Comparison of ENCODE assay signal across 16 cellular contexts in the genomic region with DNA sequence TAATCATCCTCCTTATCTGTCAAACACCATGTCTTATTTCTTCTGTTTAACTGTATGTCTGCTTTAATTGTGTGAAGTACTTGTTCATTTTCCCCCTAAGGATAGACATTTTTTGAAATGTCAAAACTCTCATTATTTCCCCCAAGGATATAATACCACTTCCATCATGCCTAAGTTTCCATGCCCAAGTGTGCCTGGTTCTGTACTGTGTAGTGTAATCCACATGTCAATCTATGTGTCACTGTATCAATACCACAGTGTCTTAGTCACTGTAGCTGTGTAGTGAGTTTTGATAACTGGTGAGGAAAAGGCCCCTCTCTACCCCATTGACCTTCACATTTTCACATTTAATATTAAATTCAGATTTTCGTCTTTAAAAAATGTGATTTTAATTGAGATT.
"Had no signal": no experiment of that assay in that cellular context is flagged by ENCODE, and none has a peak within 500 bp of the region (broad histone marks: within the 10 kb centered on the region; RNA-seq: fewer than 3 reads in every experiment).

No MANE protein-coding gene starts in this region.

- H3K4me1 Mint-ChIP-seq: activated CD4-positive, alpha-beta T cell treated with anti-CD3 and anti-CD28 coated beads for 36 hours; nephron progenitor cell; stimulated activated naive B cell treated with anti-CD40 and anti-IgM and Interleukin-4, amounts not matched to agents 10 μg/mL and 1 μg/mL and 100 μg/mL, for 72 hours; WTC11 had no signal

- H3K27me3 Mint-ChIP-seq: activated CD4-positive, alpha-beta T cell treated with anti-CD3 and anti-CD28 coated beads for 36 hours; activated naive CD8-positive, alpha-beta T cell; effector memory CD8-positive, alpha-beta T cell; stimulated activated naive B cell treated with anti-CD40 and anti-IgM and Interleukin-4, amounts not matched to agents 10 μg/mL and 1 μg/mL and 100 μg/mL, for 72 hours had no signal

- H3K36me3 ChIP-seq: left ventricle myocardium inferior, thoracic aorta, upper lobe of left lung had no signal

- H3K4me3 Mint-ChIP-seq: activated CD4-positive, alpha-beta T cell treated with anti-CD3 and anti-CD28 coated beads for 36 hours; activated naive CD8-positive, alpha-beta T cell; activated T-helper 1 cell treated with anti-CD3 and anti-CD28 coated beads, Interleukin-12 subunit alpha, Interleukin-12 subunit beta, Interleukin-2, Interleukin-4 antibody, amounts not matched to agents 30 ng/mL and 10 ng/mL and 1 ng/mL, durations not matched to agents 14 hours and 24 hours and 36 hours; effector memory CD8-positive, alpha-beta T cell; nephron progenitor cell; stimulated activated naive B cell treated with anti-CD40 and anti-IgM and Interleukin-4, amounts not matched to agents 10 μg/mL and 1 μg/mL and 100 μg/mL, for 72 hours; WTC11 had no signal

- H3K27ac ChIP-seq: left ventricle myocardium inferior, thoracic aorta, upper lobe of left lung had no signal

- H3K36me3 Mint-ChIP-seq: activated naive CD8-positive, alpha-beta T cell; stimulated activated naive B cell treated with anti-CD40 and anti-IgM and Interleukin-4, amounts not matched to agents 10 μg/mL and 1 μg/mL and 100 μg/mL, for 72 hours; WTC11 had no signal

- H3K9me3 ChIP-seq: left ventricle myocardium inferior, thoracic aorta, upper lobe of left lung had no signal

- H3K4me3 ChIP-seq: left ventricle myocardium inferior, thoracic aorta, upper lobe of left lung had no signal

- H3K27me3 ChIP-seq: upper lobe of left lung had no signal

- H3K27ac Mint-ChIP-seq: activated CD4-positive, alpha-beta T cell treated with anti-CD3 and anti-CD28 coated beads for 36 hours; activated naive CD8-positive, alpha-beta T cell; activated T-helper 1 cell treated with anti-CD3 and anti-CD28 coated beads, Interleukin-12 subunit alpha, Interleukin-12 subunit beta, Interleukin-2, Interleukin-4 antibody, amounts not matched to agents 30 ng/mL and 10 ng/mL and 1 ng/mL, durations not matched to agents 14 hours and 24 hours and 36 hours; effector memory CD8-positive, alpha-beta T cell; nephron progenitor cell; stimulated activated naive B cell treated with anti-CD40 and anti-IgM and Interleukin-4, amounts not matched to agents 10 μg/mL and 1 μg/mL and 100 μg/mL, for 72 hours; WTC11 had no signal

- DNase-seq: activated CD4-positive, alpha-beta T cell treated with anti-CD3 and anti-CD28 coated beads for 36 hours; activated CD4-positive, alpha-beta T cell treated with anti-CD3 and anti-CD28 coated beads, Interleukin-2, amount 50 U/mL, for 48 hours; activated gamma-delta T cell treated with Interleukin-2 at 50 U/mL for 16 hours; activated T-cell treated with anti-CD3 and anti-CD28 coated beads for 4 hours; effector memory CD8-positive, alpha-beta T cell; left ventricle myocardium inferior; nephron progenitor cell; occipital lobe; posterior cingulate gyrus; retina; stimulated activated naive B cell treated with anti-CD40 and anti-IgM and Interleukin-4, amounts not matched to agents 10 μg/mL and 1 μg/mL and 100 μg/mL, for 72 hours; upper lobe of left lung had no signal

- H3K4me1 ChIP-seq: left ventricle myocardium inferior, upper lobe of left lung had no signal

- ATAC-seq: activated CD4-positive, alpha-beta T cell treated with anti-CD3 and anti-CD28 coated beads for 36 hours; effector memory CD8-positive, alpha-beta T cell; stimulated activated naive B cell treated with anti-CD40 and anti-IgM and Interleukin-4, amounts not matched to agents 10 μg/mL and 1 μg/mL and 100 μg/mL, for 72 hours; WTC11 had no signal
